Comparison of ENCODE assay signal across 8 cellular contexts in genomic region chr20:62921119-62921687, GRCh38. TPM values are rescaled to one million over a fixed set of nuclear protein-coding genes. Genes with fewer than 3 reads are reported as not detected.
A peak's percentile ranks its signal among the peaks of the same experiment; 100 is the strongest.
DNase-seq lines count a peak whose midpoint lies in the region; ATAC-seq and TF ChIP-seq lines count a peak whose summit lies in the region.

No MANE protein-coding gene starts in this region.

- peaks cover 55% of the 10 kb centered on the region for H3K4me1 ChIP-seq in mucosa of descending colon (ENCODE audit: low read depth)

- H3K36me3 ChIP-seq in mucosa of descending colon (ENCODE audit: low read depth): no peaks in the 10 kb centered on the region

- no peaks in the 10 kb centered on the region for H3K36me3 Mint-ChIP-seq in type B pancreatic cell

- no peaks in the 10 kb centered on the region for H3K9me3 ChIP-seq in mucosa of descending colon

- peak overlapping the region; percentile 80 for H3K4me3 Mint-ChIP-seq in type B pancreatic cell

- intact Hi-C loops in mucosa of descending colon (cut with DNase I, micrococcal nuclease): no loop called here

- DNase-seq in activated gamma-delta T cell treated with Interleukin-2 at 50 U/mL for 16 hours (peak; percentile 47), activated gamma-delta T cell (lab: John Stamatoyannopoulos, UW) (no peak), NCI-H2227 (lab: John Stamatoyannopoulos, UW; ENCODE audit: unreplicated experiment) (peak; percentile 74), dermis blood vessel endothelial cell (peak; percentile 77), mucosa of descending colon (peak in 1 of 3 donors; percentile 71), type B pancreatic cell (ENCODE audit: extremely low spot score, unreplicated experiment) (no peak)
- peak; percentile 62 to 67 for DNase-seq in activated CD4-positive, alpha-beta T cell treated with anti-CD3 and anti-CD28 coated beads for 4 hours

- no peak overlapping the region for H3K4me3 ChIP-seq in mucosa of descending colon

- no peaks in the 10 kb centered on the region for H3K27me3 Mint-ChIP-seq in type B pancreatic cell

- TF ChIP-seq CTCF in mucosa of descending colon (IDR thresholded peaks at IDR 0.05) (peak; percentile 26), type B pancreatic cell (conservative IDR thresholded peaks at IDR 0.05) (peak; percentile 79)

- no peaks in the 10 kb centered on the region for H3K9me3 Mint-ChIP-seq in type B pancreatic cell

- ATAC-seq in mucosa of descending colon (peak; percentile 64), HG02970 (IDR thresholded peaks at IDR 0.05; ENCODE audit: low FRiP score, unreplicated experiment) (no peak)

- H3K4me1 Mint-ChIP-seq in type B pancreatic cell (ENCODE audit: unreplicated experiment): peaks cover 69% of the 10 kb centered on the region

- peak overlapping the region; percentile 75 for H3K27ac Mint-ChIP-seq in type B pancreatic cell

RNA-seq across cellular contexts. Expression of gene DIDO1, which starts 5.1 kb away (rescaled TPM):
- total RNA-seq in dermis blood vessel endothelial cell (47.5 and 56.2 TPM in 2 replicates), mucosa of descending colon (10 to 100 TPM; 53.4 to 72.5 (median 67.4) TPM), type B pancreatic cell (ENCODE audit: low replicate concordance) (49.7 and 58.1 TPM in 2 replicates)

RNA-seq across cellular contexts. Expression of gene GID8, which starts 16.7 kb away (rescaled TPM):
- total RNA-seq in dermis blood vessel endothelial cell (43.4 and 43.7 TPM in 2 replicates), mucosa of descending colon (10 to 100 TPM; 32.6 to 37.1 (median 34.2) TPM), type B pancreatic cell (ENCODE audit: low replicate concordance) (55.8 and 68.7 TPM in 2 replicates)

RNA-seq across cellular contexts. Expression of gene SLC17A9, which starts 31.3 kb away (rescaled TPM):
- total RNA-seq in dermis blood vessel endothelial cell (9.0 and 11.8 TPM in 2 replicates), mucosa of descending colon (10 to 100 TPM in 1 of 3 donors, 1 to 10 TPM in 2; 4.8 to 22.2 (median 6.4) TPM), type B pancreatic cell (ENCODE audit: low replicate concordance) (3.9 and 5.6 TPM in 2 replicates)

RNA-seq across cellular contexts. Expression of gene TCFL5, which starts 59.6 kb away (rescaled TPM):
- total RNA-seq in dermis blood vessel endothelial cell (14.1 and 14.8 TPM in 2 replicates), mucosa of descending colon (10 to 100 TPM in 1 of 3 donors, 1 to 10 TPM in 2; 4.3 to 13.3 (median 6.6) TPM), type B pancreatic cell (ENCODE audit: low replicate concordance) (6.1 and 11.8 TPM in 2 replicates)

Comparison
In these comparisons a context has a peak if more than half of its experiments do, and no peak if none do; other contexts are left out.
1. DNase-seq: peak in activated gamma-delta T cell treated with Interleukin-2 at 50 U/mL for 16 hours (single experiment), NCI-H2227 (single experiment), activated CD4-positive, alpha-beta T cell treated with anti-CD3 and anti-CD28 coated beads for 4 hours (2 of 2) and dermis blood vessel endothelial cell (single experiment); none in activated gamma-delta T cell (single experiment) and type B pancreatic cell (single experiment).